Comparison of ENCODE assay signal across 21 cellular contexts in the genomic region with DNA sequence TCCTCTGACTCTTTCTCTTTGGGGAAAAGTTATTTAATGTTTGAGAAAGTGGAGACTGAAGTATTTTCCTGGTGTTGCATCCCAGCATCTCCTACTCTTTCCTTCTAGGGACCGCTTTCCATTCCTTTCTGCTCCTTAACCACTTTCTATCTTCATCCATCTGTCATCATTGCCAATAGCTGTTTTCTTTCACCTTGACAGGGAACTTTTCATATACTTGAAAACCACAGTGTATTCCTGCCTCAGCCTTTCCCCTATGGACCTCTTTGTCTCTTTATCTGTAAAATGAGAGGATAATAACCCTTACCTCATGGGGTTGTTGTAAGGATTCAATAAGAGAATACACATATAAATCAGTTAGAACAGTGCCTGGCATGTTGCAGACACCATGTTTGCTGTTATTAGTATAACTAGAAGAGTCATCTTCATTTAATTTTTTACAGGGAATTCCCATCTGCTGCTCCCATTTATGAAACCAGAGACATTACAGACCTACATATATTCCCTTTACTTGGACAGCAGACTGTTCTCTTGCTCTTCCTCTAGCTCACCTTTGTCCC. TPM values are rescaled to one million over a fixed set of nuclear protein-coding genes. Genes with fewer than 3 reads are reported as not detected.
DNase-seq lines count a peak whose midpoint lies in the region; ATAC-seq and TF ChIP-seq lines count a peak whose summit lies in the region.
"Had no signal": no experiment of that assay in that cellular context is flagged by ENCODE, and none has a peak within 500 bp of the region (broad histone marks: within the 10 kb centered on the region; RNA-seq: fewer than 3 reads in every experiment).

No MANE protein-coding gene starts in this region.

- H3K4me3 Mint-ChIP-seq in CD4-positive, CD25-positive, alpha-beta regulatory T cell = no peak overlapping the region
- no peak overlapping the region for H3K4me3 Mint-ChIP-seq in CD8-positive, alpha-beta memory T cell
- no peak overlapping the region for H3K4me3 Mint-ChIP-seq in activated CD4-positive, alpha-beta memory T cell treated with anti-CD3 and anti-CD28 coated beads, Interleukin-2, amount 10 ng/mL, durations not matched to agents 7 days and 5 days
- H3K4me3 Mint-ChIP-seq in osteocyte (ENCODE audit: unreplicated experiment) = no peak overlapping the region
- H3K4me3 Mint-ChIP-seq: CD14-positive monocyte had no signal

- H3K27me3 Mint-ChIP-seq in CD4-positive, CD25-positive, alpha-beta regulatory T cell = no peaks in the 10 kb centered on the region
- H3K27me3 Mint-ChIP-seq in CD8-positive, alpha-beta memory T cell = no peaks in the 10 kb centered on the region
- no peaks in the 10 kb centered on the region for H3K27me3 Mint-ChIP-seq in activated CD4-positive, alpha-beta memory T cell treated with anti-CD3 and anti-CD28 coated beads, Interleukin-2, amount 10 ng/mL, durations not matched to agents 7 days and 5 days
- peaks cover 38% of the 10 kb centered on the region for H3K27me3 Mint-ChIP-seq in osteocyte (ENCODE audit: unreplicated experiment)

- no peak overlapping the region for H3K4me3 ChIP-seq in CD4-positive, CD25-positive, alpha-beta regulatory T cell (ENCODE audit: low read depth, low read length)
- H3K4me3 ChIP-seq in CD8-positive, alpha-beta memory T cell (ENCODE audit: low read length) = no peak overlapping the region
- H3K4me3 ChIP-seq in mesenchymal stem cell (ENCODE audit: insufficient read depth in 1 of 2, low read depth in 1 of 2, low read length in 2 of 2) (no peak overlapping the region), aorta (ENCODE audit: low read length in 2 of 2) (no peak overlapping the region)
- H3K4me3 ChIP-seq: skin epidermis had no signal

- DNase-seq in CD4-positive, CD25-positive, alpha-beta regulatory T cell = no peak
- no peak for DNase-seq in CD8-positive, alpha-beta memory T cell
- DNase-seq in activated CD4-positive, alpha-beta memory T cell treated with anti-CD3 and anti-CD28 coated beads, Interleukin-2, amount 10 ng/mL, durations not matched to agents 7 days and 5 days = no peak
- no peak for DNase-seq in mesenchymal stem cell
- no peak for DNase-seq in aorta
- no peak for DNase-seq in osteocyte (ENCODE audit: extremely low spot score, unreplicated experiment)
- DNase-seq in stimulated activated CD4-positive, alpha-beta T cell treated with anti-CD3 and anti-CD28 coated beads, Interleukin-15, amount 100 ng/mL, for 24 hours = no peak
- DNase-seq: activated effector memory CD4-positive, alpha-beta T cell treated with anti-CD3 and anti-CD28 coated beads, Interleukin-2, amount 50 U/mL, for 16 hours; dermis blood vessel endothelial cell; DMS79 treated with DMSO at 0.1 percent for 48 hours; H7; KG1; NCI-H2081; NCI-H524; SHP77 treated with DMSO at 0.1 percent for 48 hours had no signal

- H3K27ac ChIP-seq in CD4-positive, CD25-positive, alpha-beta regulatory T cell (ENCODE audit: insufficient read depth, low read length, poor library complexity, severe bottlenecking) = peak overlapping the region; percentile 60
- H3K27ac ChIP-seq in CD8-positive, alpha-beta memory T cell (ENCODE audit: low read depth, low read length) = no peak overlapping the region
- peak overlapping the region; percentile 24 for H3K27ac ChIP-seq in mesenchymal stem cell (ENCODE audit: low read length, poor library complexity, severe bottlenecking)
- H3K27ac ChIP-seq in aorta (ENCODE audit: low read depth in 1 of 2, low read length in 2 of 2) = no peak overlapping the region
- H3K27ac ChIP-seq: skin epidermis had no signal

- H2BK15ac ChIP-seq in mesenchymal stem cell (ENCODE audit: low read depth, poor library complexity, severe bottlenecking) = no peak overlapping the region

- no peak overlapping the region for H2BK12ac ChIP-seq in mesenchymal stem cell (ENCODE audit: low read length in 2 of 2)

- H3K79me1 ChIP-seq in mesenchymal stem cell (replicated peaks; ENCODE audit: low read length, poor library complexity, severe bottlenecking) = no peaks in the 10 kb centered on the region

- no peaks in the 10 kb centered on the region for H3K9me3 ChIP-seq in CD4-positive, CD25-positive, alpha-beta regulatory T cell (ENCODE audit: control insufficient read depth in 2 of 2, low read length in 2 of 2)
- H3K9me3 ChIP-seq in CD8-positive, alpha-beta memory T cell (ENCODE audit: low read length) = no peaks in the 10 kb centered on the region
- H3K9me3 ChIP-seq in mesenchymal stem cell (ENCODE audit: control insufficient read depth, low read length) (no peaks in the 10 kb centered on the region), aorta (ENCODE audit: control insufficient read depth, low read length) (no peaks in the 10 kb centered on the region)

- H4K91ac ChIP-seq in mesenchymal stem cell (ENCODE audit: low read length) = no peak overlapping the region

- H3K4ac ChIP-seq in mesenchymal stem cell (ENCODE audit: low read depth in 1 of 2, low read length in 2 of 2) = no peak overlapping the region

- POLR2A ChIA-PET in CD8-positive, alpha-beta memory T cell (lab: Charles Lee) = no interaction called here
- POLR2A ChIA-PET in activated CD4-positive, alpha-beta memory T cell treated with anti-CD3 and anti-CD28 coated beads, Interleukin-2, amount 10 ng/mL, durations not matched to agents 7 days and 5 days (lab: Charles Lee) = interaction anchor here (1.1 to 8.3 kb wide), 6 partner anchors 9 to 24 kb away, joined by 3 to 68 read pairs (median 4); no protein-coding TSS in a partner anchor

- H3K4me2 ChIP-seq in mesenchymal stem cell (ENCODE audit: low read length, poor library complexity, severe bottlenecking) = no peak overlapping the region

- H3K4me1 ChIP-seq in CD4-positive, CD25-positive, alpha-beta regulatory T cell (ENCODE audit: control insufficient read depth, insufficient read depth, low read length, poor library complexity, severe bottlenecking) = peaks cover 6% of the 10 kb centered on the region
- no peaks in the 10 kb centered on the region for H3K4me1 ChIP-seq in CD8-positive, alpha-beta memory T cell (ENCODE audit: insufficient read depth, low read length)
- H3K4me1 ChIP-seq in mesenchymal stem cell (ENCODE audit: control insufficient read depth, insufficient read depth, low read depth, low read length) = peaks cover 4% of the 10 kb centered on the region
- no peaks in the 10 kb centered on the region for H3K4me1 ChIP-seq in aorta (ENCODE audit: control insufficient read depth in 1 of 2, insufficient read depth in 2 of 2, low read length in 2 of 2)

- H3K9ac ChIP-seq in mesenchymal stem cell (ENCODE audit: low read length) = no peak overlapping the region

- H2AFZ ChIP-seq in mesenchymal stem cell (ENCODE audit: low read depth, low read length) = no peak overlapping the region

- no peak for ATAC-seq in CD4-positive, CD25-positive, alpha-beta regulatory T cell (ENCODE audit: low read depth in 2 of 2)
- no peak for ATAC-seq in aorta (ENCODE audit: low FRiP score)

- peak overlapping the region; percentile 87 to 93 (median 87) for H3K27ac Mint-ChIP-seq in CD4-positive, CD25-positive, alpha-beta regulatory T cell
- H3K27ac Mint-ChIP-seq in CD8-positive, alpha-beta memory T cell = peak overlapping the region; percentile 55 to 96 (median 89)
- peak overlapping the region; percentile 60 for H3K27ac Mint-ChIP-seq in activated CD4-positive, alpha-beta memory T cell treated with anti-CD3 and anti-CD28 coated beads, Interleukin-2, amount 10 ng/mL, durations not matched to agents 7 days and 5 days
- no peak overlapping the region for H3K27ac Mint-ChIP-seq in osteocyte (ENCODE audit: unreplicated experiment)

- no peak overlapping the region for H2AK5ac ChIP-seq in mesenchymal stem cell (ENCODE audit: low read length, severe bottlenecking)

- H2BK5ac ChIP-seq in mesenchymal stem cell (ENCODE audit: low read depth, low read length, poor library complexity, severe bottlenecking) = no peak overlapping the region

- peaks cover 96% of the 10 kb centered on the region for H3K36me3 ChIP-seq in CD4-positive, CD25-positive, alpha-beta regulatory T cell (ENCODE audit: control insufficient read depth, insufficient read depth, low read length)
- peaks cover 81% of the 10 kb centered on the region for H3K36me3 ChIP-seq in CD8-positive, alpha-beta memory T cell (ENCODE audit: insufficient read depth, low read length)
- H3K36me3 ChIP-seq in mesenchymal stem cell (ENCODE audit: control insufficient read depth in 1 of 2, insufficient read depth in 2 of 2, low read depth in 1 of 2, low read length in 2 of 2) = no peaks in the 10 kb centered on the region
- H3K36me3 ChIP-seq in aorta (ENCODE audit: control insufficient read depth in 1 of 2, insufficient read depth in 2 of 2, low read length in 1 of 2) = no peaks in the 10 kb centered on the region

- CTCF ChIA-PET in CD8-positive, alpha-beta memory T cell (lab: Charles Lee) = interaction anchor here (1.1 to 4.3 kb wide), 3 partner anchors 9 to 139 kb away, joined by 4 to 14 read pairs (median 4); no protein-coding TSS in a partner anchor
- CTCF ChIA-PET in activated CD4-positive, alpha-beta memory T cell treated with anti-CD3 and anti-CD28 coated beads, Interleukin-2, amount 10 ng/mL, durations not matched to agents 7 days and 5 days (lab: Charles Lee) = interaction anchor here (1.5 to 3.0 kb wide), 4 partner anchors 9 to 25 kb away, joined by 3 to 13 read pairs (median 8); no protein-coding TSS in a partner anchor

- no peak overlapping the region for H3K14ac ChIP-seq in mesenchymal stem cell (ENCODE audit: low read length in 2 of 2)

- H3K4me1 Mint-ChIP-seq in CD4-positive, CD25-positive, alpha-beta regulatory T cell = peaks cover 18 to 39% (median 24%) of the 10 kb centered on the region in 4 donors
- peaks cover 40 to 55% (median 48%) of the 10 kb centered on the region in 3 donors for H3K4me1 Mint-ChIP-seq in CD8-positive, alpha-beta memory T cell
- peaks cover 38% of the 10 kb centered on the region for H3K4me1 Mint-ChIP-seq in activated CD4-positive, alpha-beta memory T cell treated with anti-CD3 and anti-CD28 coated beads, Interleukin-2, amount 10 ng/mL, durations not matched to agents 7 days and 5 days
- H3K4me1 Mint-ChIP-seq in osteocyte (ENCODE audit: unreplicated experiment) = no peaks in the 10 kb centered on the region
- H3K4me1 Mint-ChIP-seq: CD14-positive monocyte had no signal

- WGBS in mesenchymal stem cell = 100% methylated on average over 1 of the region's 1 CpG
- 83 to 85% methylated on average over 1 of the region's 1 CpG for WGBS in aorta, 2 donors

- no peaks in the 10 kb centered on the region for H3K27me3 ChIP-seq in CD4-positive, CD25-positive, alpha-beta regulatory T cell (ENCODE audit: control insufficient read depth, insufficient read depth, low read length)
- H3K27me3 ChIP-seq in CD8-positive, alpha-beta memory T cell (ENCODE audit: insufficient read depth, low read length, poor library complexity, severe bottlenecking) = no peaks in the 10 kb centered on the region
- H3K27me3 ChIP-seq in mesenchymal stem cell (ENCODE audit: control insufficient read depth in 1 of 2, insufficient read depth in 1 of 2, low read length in 2 of 2) (no peaks in the 10 kb centered on the region), aorta (ENCODE audit: control insufficient read depth in 1 of 2, insufficient read depth in 2 of 2, low read length in 1 of 2) (no peaks in the 10 kb centered on the region)

- intact Hi-C loops in aorta (cut with DNase I) = no loop called here

- H3K36me3 Mint-ChIP-seq in CD4-positive, CD25-positive, alpha-beta regulatory T cell = peaks cover 64% of the 10 kb centered on the region
- peaks cover 10 to 88% (median 55%) of the 10 kb centered on the region in 3 donors for H3K36me3 Mint-ChIP-seq in CD8-positive, alpha-beta memory T cell
- H3K36me3 Mint-ChIP-seq in activated CD4-positive, alpha-beta memory T cell treated with anti-CD3 and anti-CD28 coated beads, Interleukin-2, amount 10 ng/mL, durations not matched to agents 7 days and 5 days (ENCODE audit: low read depth) = peaks cover 89% of the 10 kb centered on the region
- H3K36me3 Mint-ChIP-seq in osteocyte (ENCODE audit: unreplicated experiment) = no peaks in the 10 kb centered on the region

- no peak overlapping the region for H4K8ac ChIP-seq in mesenchymal stem cell (ENCODE audit: low read length)

- H3K23ac ChIP-seq in mesenchymal stem cell (ENCODE audit: low read length in 2 of 2) = no peak overlapping the region

- no peaks in the 10 kb centered on the region for H3K9me3 Mint-ChIP-seq in CD4-positive, CD25-positive, alpha-beta regulatory T cell
- no peaks in the 10 kb centered on the region for H3K9me3 Mint-ChIP-seq in CD8-positive, alpha-beta memory T cell
- H3K9me3 Mint-ChIP-seq in activated CD4-positive, alpha-beta memory T cell treated with anti-CD3 and anti-CD28 coated beads, Interleukin-2, amount 10 ng/mL, durations not matched to agents 7 days and 5 days = no peaks in the 10 kb centered on the region
- no peaks in the 10 kb centered on the region for H3K9me3 Mint-ChIP-seq in osteocyte (ENCODE audit: unreplicated experiment)
- H3K9me3 Mint-ChIP-seq: CD14-positive monocyte had no signal

- no peak overlapping the region for H2BK120ac ChIP-seq in mesenchymal stem cell (ENCODE audit: low read depth, low read length)

- H3K18ac ChIP-seq in mesenchymal stem cell (ENCODE audit: low read depth in 1 of 2, low read length in 2 of 2) = no peak overlapping the region

- no peak for TF ChIP-seq CTCF in osteocyte (IDR thresholded peaks at IDR 0.05)

RNA-seq across cellular contexts. Expression of a gene that starts 31.8 kb away (rescaled TPM):
- 516 TPM for total RNA-seq in CD4-positive, CD25-positive, alpha-beta regulatory T cell
- 1,000 to 10,000 TPM in 3 of 4 donors, 100 to 1,000 TPM in 1; 831 to 1,155 (median 1,047) TPM for polyA plus RNA-seq in CD4-positive, CD25-positive, alpha-beta regulatory T cell
- total RNA-seq in CD8-positive, alpha-beta memory T cell = 100 to 1,000 TPM; 838 to 869 TPM
- polyA plus RNA-seq in CD8-positive, alpha-beta memory T cell = 1,545 TPM
- total RNA-seq in activated CD4-positive, alpha-beta memory T cell treated with anti-CD3 and anti-CD28 coated beads, Interleukin-2, amount 10 ng/mL, durations not matched to agents 7 days and 5 days = 1,000 to 10,000 TPM; 1,272 to 1,280 TPM
- polyA plus RNA-seq in mesenchymal stem cell (2013, experiment 1 of 2) = 1.1 TPM
- 1.1 TPM for polyA plus RNA-seq in mesenchymal stem cell (2013, experiment 2 of 2)
- total RNA-seq in aorta (10 to 100 TPM; 74.7 to 76.5 TPM), osteocyte (0.08 TPM in 1 of 2 replicates, not detected in the other)
- polyA plus RNA-seq in aorta = 10 to 100 TPM in 1 of 2 donors, 1 to 10 TPM in 1; 6.2 to 36.2 TPM
- total RNA-seq: dermis blood vessel endothelial cell, myocyte had no signal

RNA-seq across cellular contexts. Expression of a gene that starts 45.4 kb away (rescaled TPM):
- not detected for total RNA-seq in CD4-positive, CD25-positive, alpha-beta regulatory T cell
- polyA plus RNA-seq in CD4-positive, CD25-positive, alpha-beta regulatory T cell = under 1 TPM in 1 of 4 donors, not detected in 3; 0.17 TPM
- not detected for total RNA-seq in CD8-positive, alpha-beta memory T cell
- not detected for polyA plus RNA-seq in CD8-positive, alpha-beta memory T cell
- not detected for total RNA-seq in activated CD4-positive, alpha-beta memory T cell treated with anti-CD3 and anti-CD28 coated beads, Interleukin-2, amount 10 ng/mL, durations not matched to agents 7 days and 5 days
- polyA plus RNA-seq in mesenchymal stem cell (2013, experiment 1 of 2) = not detected
- not detected for polyA plus RNA-seq in mesenchymal stem cell (2013, experiment 2 of 2)
- total RNA-seq in aorta (not detected), osteocyte (not detected in 2 replicates)
- polyA plus RNA-seq in aorta = not detected
- total RNA-seq: dermis blood vessel endothelial cell, glomerular endothelial cell, H7, myocyte, posterior vena cava had no signal
- polyA plus RNA-seq: esophagus had no signal

Comparison
In these comparisons a context has a peak if more than half of its experiments do, and no peak if none do; other contexts are left out.
1. H3K27ac ChIP-seq: peak in CD4-positive, CD25-positive, alpha-beta regulatory T cell (single experiment) and mesenchymal stem cell (single experiment); none in CD8-positive, alpha-beta memory T cell (single experiment) and aorta (0 of 2).
2. RNA of a gene that starts 31.8 kb away (total RNA-seq): 1,272 to 1,280 TPM in activated CD4-positive, alpha-beta memory T cell treated with anti-CD3 and anti-CD28 coated beads, Interleukin-2, amount 10 ng/mL, durations not matched to agents 7 days and 5 days, 838 to 869 TPM in CD8-positive, alpha-beta memory T cell, 516 TPM in CD4-positive, CD25-positive, alpha-beta regulatory T cell (single experiment) and 74.7 to 76.5 TPM in aorta; 0.08 TPM in osteocyte; every median in the first group is over 10 times any median in the second.